2 cellular contexts compared by ENCODE assay signal in genomic region chr7:139657749-139658148, GRCh38.
TF ChIP-seq lines count a peak whose summit lies in the region.

No MANE protein-coding gene starts in this region.

TF ChIP-seq in K562, 482 proteins besides CTCF, POLR2A, EP300 and RAD21 (continued from another document and continues in another):
- TF ChIP-seq, protein P1, sequence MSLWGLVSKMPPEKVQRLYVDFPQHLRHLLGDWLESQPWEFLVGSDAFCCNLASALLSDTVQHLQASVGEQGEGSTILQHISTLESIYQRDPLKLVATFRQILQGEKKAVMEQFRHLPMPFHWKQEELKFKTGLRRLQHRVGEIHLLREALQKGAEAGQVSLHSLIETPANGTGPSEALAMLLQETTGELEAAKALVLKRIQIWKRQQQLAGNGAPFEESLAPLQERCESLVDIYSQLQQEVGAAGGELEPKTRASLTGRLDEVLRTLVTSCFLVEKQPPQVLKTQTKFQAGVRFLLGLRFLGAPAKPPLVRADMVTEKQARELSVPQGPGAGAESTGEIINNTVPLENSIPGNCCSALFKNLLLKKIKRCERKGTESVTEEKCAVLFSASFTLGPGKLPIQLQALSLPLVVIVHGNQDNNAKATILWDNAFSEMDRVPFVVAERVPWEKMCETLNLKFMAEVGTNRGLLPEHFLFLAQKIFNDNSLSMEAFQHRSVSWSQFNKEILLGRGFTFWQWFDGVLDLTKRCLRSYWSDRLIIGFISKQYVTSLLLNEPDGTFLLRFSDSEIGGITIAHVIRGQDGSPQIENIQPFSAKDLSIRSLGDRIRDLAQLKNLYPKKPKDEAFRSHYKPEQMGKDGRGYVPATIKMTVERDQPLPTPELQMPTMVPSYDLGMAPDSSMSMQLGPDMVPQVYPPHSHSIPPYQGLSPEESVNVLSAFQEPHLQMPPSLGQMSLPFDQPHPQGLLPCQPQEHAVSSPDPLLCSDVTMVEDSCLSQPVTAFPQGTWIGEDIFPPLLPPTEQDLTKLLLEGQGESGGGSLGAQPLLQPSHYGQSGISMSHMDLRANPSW (CRISPR knock-in tag; IDR thresholded peaks at IDR 0.05) = no peak
- no peak for TF ChIP-seq SMAD4 (CRISPR knock-in tag; conservative IDR thresholded peaks at IDR 0.05)
- no peak for TF ChIP-seq ILF3 (IDR thresholded peaks at IDR 0.05; ENCODE audit: borderline replicate concordance)
- TF ChIP-seq CBX5 (IDR thresholded peaks at IDR 0.05; ENCODE audit: borderline replicate concordance, low read depth) = no peak
- peak; percentile 50; the same call in 1 of the 2 replicates for TF ChIP-seq USF1 (CRISPR knock-in tag; IDR thresholded peaks at IDR 0.05)
- TF ChIP-seq WHSC1 (IDR thresholded peaks at IDR 0.05; ENCODE audit: low read length) = peak; percentile 64
- TF ChIP-seq, protein P2, sequence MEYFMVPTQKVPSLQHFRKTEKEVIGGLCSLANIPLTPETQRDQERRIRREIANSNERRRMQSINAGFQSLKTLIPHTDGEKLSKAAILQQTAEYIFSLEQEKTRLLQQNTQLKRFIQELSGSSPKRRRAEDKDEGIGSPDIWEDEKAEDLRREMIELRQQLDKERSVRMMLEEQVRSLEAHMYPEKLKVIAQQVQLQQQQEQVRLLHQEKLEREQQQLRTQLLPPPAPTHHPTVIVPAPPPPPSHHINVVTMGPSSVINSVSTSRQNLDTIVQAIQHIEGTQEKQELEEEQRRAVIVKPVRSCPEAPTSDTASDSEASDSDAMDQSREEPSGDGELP (CRISPR knock-in tag; IDR thresholded peaks at IDR 0.05; ENCODE audit: borderline replicate concordance) = no peak
- no peak for TF ChIP-seq ATF6 (CRISPR knock-in tag; IDR thresholded peaks at IDR 0.05)
- no peak for TF ChIP-seq HCFC1 (IDR thresholded peaks at IDR 0.05; ENCODE audit: low read depth, low read length)
- TF ChIP-seq ZNF740 (CRISPR knock-in tag; IDR thresholded peaks at IDR 0.05) = no peak
- TF ChIP-seq ZNF740 (tag; IDR thresholded peaks at IDR 0.05) = no peak
- TF ChIP-seq CEBPG (CRISPR knock-in tag; IDR thresholded peaks at IDR 0.05) = 0 out of 2 replicates have a peak, but pooled peaks have one; percentile 21
- TF ChIP-seq CEBPG (tag; conservative IDR thresholded peaks at IDR 0.05 in 1 of 2, IDR thresholded peaks at IDR 0.05 in 1 of 2) = no peak; a peak in 1 of 4 replicates
- no peak for TF ChIP-seq GTF2F1 (IDR thresholded peaks at IDR 0.05; ENCODE audit: low read depth, low read length)
- TF ChIP-seq HNRNPL (IDR thresholded peaks at IDR 0.05; ENCODE audit: low read depth, low read length) = no peak
- no peak for TF ChIP-seq THAP12 (CRISPR knock-in tag; IDR thresholded peaks at IDR 0.05)

TF ChIP-seq in WTC11, 78 proteins besides CTCF, POLR2A, EP300 and RAD21:
- TF ChIP-seq, protein P3, sequence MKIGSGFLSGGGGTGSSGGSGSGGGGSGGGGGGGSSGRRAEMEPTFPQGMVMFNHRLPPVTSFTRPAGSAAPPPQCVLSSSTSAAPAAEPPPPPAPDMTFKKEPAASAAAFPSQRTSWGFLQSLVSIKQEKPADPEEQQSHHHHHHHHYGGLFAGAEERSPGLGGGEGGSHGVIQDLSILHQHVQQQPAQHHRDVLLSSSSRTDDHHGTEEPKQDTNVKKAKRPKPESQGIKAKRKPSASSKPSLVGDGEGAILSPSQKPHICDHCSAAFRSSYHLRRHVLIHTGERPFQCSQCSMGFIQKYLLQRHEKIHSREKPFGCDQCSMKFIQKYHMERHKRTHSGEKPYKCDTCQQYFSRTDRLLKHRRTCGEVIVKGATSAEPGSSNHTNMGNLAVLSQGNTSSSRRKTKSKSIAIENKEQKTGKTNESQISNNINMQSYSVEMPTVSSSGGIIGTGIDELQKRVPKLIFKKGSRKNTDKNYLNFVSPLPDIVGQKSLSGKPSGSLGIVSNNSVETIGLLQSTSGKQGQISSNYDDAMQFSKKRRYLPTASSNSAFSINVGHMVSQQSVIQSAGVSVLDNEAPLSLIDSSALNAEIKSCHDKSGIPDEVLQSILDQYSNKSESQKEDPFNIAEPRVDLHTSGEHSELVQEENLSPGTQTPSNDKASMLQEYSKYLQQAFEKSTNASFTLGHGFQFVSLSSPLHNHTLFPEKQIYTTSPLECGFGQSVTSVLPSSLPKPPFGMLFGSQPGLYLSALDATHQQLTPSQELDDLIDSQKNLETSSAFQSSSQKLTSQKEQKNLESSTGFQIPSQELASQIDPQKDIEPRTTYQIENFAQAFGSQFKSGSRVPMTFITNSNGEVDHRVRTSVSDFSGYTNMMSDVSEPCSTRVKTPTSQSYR (CRISPR knock-in tag; IDR thresholded peaks at IDR 0.05) = no peak
- TF ChIP-seq CBFB (CRISPR knock-in tag; IDR thresholded peaks at IDR 0.05; ENCODE audit: low read depth) = no peak
- TF ChIP-seq, protein P4, sequence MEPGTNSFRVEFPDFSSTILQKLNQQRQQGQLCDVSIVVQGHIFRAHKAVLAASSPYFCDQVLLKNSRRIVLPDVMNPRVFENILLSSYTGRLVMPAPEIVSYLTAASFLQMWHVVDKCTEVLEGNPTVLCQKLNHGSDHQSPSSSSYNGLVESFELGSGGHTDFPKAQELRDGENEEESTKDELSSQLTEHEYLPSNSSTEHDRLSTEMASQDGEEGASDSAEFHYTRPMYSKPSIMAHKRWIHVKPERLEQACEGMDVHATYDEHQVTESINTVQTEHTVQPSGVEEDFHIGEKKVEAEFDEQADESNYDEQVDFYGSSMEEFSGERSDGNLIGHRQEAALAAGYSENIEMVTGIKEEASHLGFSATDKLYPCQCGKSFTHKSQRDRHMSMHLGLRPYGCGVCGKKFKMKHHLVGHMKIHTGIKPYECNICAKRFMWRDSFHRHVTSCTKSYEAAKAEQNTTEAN (CRISPR knock-in tag; IDR thresholded peaks at IDR 0.05) = no peak
- no peak for TF ChIP-seq IRF1 (CRISPR knock-in tag; IDR thresholded peaks at IDR 0.05)
- TF ChIP-seq, protein P5, sequence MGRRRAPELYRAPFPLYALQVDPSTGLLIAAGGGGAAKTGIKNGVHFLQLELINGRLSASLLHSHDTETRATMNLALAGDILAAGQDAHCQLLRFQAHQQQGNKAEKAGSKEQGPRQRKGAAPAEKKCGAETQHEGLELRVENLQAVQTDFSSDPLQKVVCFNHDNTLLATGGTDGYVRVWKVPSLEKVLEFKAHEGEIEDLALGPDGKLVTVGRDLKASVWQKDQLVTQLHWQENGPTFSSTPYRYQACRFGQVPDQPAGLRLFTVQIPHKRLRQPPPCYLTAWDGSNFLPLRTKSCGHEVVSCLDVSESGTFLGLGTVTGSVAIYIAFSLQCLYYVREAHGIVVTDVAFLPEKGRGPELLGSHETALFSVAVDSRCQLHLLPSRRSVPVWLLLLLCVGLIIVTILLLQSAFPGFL (CRISPR knock-in tag; IDR thresholded peaks at IDR 0.05; ENCODE audit: borderline replicate concordance) = no peak
- TF ChIP-seq JUN (CRISPR knock-in tag; IDR thresholded peaks at IDR 0.05) = no peak
- TF ChIP-seq PRRX2 (CRISPR knock-in tag; IDR thresholded peaks at IDR 0.05) = no peak
- TF ChIP-seq MXD4 (CRISPR knock-in tag; IDR thresholded peaks at IDR 0.05; ENCODE audit: borderline replicate concordance) = no peak
- no peak for TF ChIP-seq MLX (CRISPR knock-in tag; IDR thresholded peaks at IDR 0.05)
- TF ChIP-seq ZSCAN18 (CRISPR knock-in tag; IDR thresholded peaks at IDR 0.05) = no peak
- TF ChIP-seq, protein P6, sequence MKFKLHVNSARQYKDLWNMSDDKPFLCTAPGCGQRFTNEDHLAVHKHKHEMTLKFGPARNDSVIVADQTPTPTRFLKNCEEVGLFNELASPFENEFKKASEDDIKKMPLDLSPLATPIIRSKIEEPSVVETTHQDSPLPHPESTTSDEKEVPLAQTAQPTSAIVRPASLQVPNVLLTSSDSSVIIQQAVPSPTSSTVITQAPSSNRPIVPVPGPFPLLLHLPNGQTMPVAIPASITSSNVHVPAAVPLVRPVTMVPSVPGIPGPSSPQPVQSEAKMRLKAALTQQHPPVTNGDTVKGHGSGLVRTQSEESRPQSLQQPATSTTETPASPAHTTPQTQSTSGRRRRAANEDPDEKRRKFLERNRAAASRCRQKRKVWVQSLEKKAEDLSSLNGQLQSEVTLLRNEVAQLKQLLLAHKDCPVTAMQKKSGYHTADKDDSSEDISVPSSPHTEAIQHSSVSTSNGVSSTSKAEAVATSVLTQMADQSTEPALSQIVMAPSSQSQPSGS (CRISPR knock-in tag; IDR thresholded peaks at IDR 0.05; ENCODE audit: borderline replicate concordance, low read depth) = no peak
- TF ChIP-seq NFYB (CRISPR knock-in tag; conservative IDR thresholded peaks at IDR 0.05; ENCODE audit: low read depth) = no peak
- TF ChIP-seq NFATC4 (CRISPR knock-in tag; IDR thresholded peaks at IDR 0.05) = no peak
